1 cellular context compared by ENCODE assay signal in genomic region chr14:24817638-24818053, GRCh38.
TF ChIP-seq lines count a peak whose summit lies in the region.

No MANE protein-coding gene starts in this region.

TF ChIP-seq in HepG2, 621 proteins besides CTCF, POLR2A, EP300 and RAD21 (continued from another document):
- TF ChIP-seq FUBP1 (CRISPR knock-in tag; IDR thresholded peaks at IDR 0.05; ENCODE audit: borderline replicate concordance) (no peak; the same call in 1 of the 2 replicates), ZNF513 (CRISPR knock-in tag; conservative IDR thresholded peaks at IDR 0.05) (no peak), CENPBD1 (CRISPR knock-in tag; IDR thresholded peaks at IDR 0.05; ENCODE audit: borderline replicate concordance, low read depth) (no peak), PHF21A (CRISPR knock-in tag; IDR thresholded peaks at IDR 0.05) (no peak), TGIF2 (CRISPR knock-in tag; IDR thresholded peaks at IDR 0.05) (no peak), TRAFD1 (CRISPR knock-in tag; IDR thresholded peaks at IDR 0.05; ENCODE audit: borderline replicate concordance) (no peak), CEBPG (CRISPR knock-in tag; IDR thresholded peaks at IDR 0.05) (no peak), HNF1B (CRISPR knock-in tag; IDR thresholded peaks at IDR 0.05) (0 out of 2 replicates have a peak, but pooled peaks have one; percentile 51), AHR (CRISPR knock-in tag; IDR thresholded peaks at IDR 0.05) (no peak; the same call in 1 of the 2 replicates), ZNF577 (CRISPR knock-in tag; IDR thresholded peaks at IDR 0.05; ENCODE audit: borderline replicate concordance, low read depth) (peak; percentile 91; the same call in 1 of the 2 replicates), ZNF382 (CRISPR knock-in tag; IDR thresholded peaks at IDR 0.05; ENCODE audit: borderline replicate concordance) (no peak), ATF5 (CRISPR knock-in tag; IDR thresholded peaks at IDR 0.05; ENCODE audit: low read depth) (peak; percentile 79; the same call in 1 of the 2 replicates), ZNF263 (CRISPR knock-in tag; IDR thresholded peaks at IDR 0.05) (0 out of 2 replicates have a peak, but pooled peaks have one; percentile 47), POGK (CRISPR knock-in tag; conservative IDR thresholded peaks at IDR 0.05) (no peak), ARNTL (CRISPR knock-in tag; IDR thresholded peaks at IDR 0.05) (0 out of 2 replicates have a peak, but pooled peaks have one; percentile 15), ZBTB10 (CRISPR knock-in tag; IDR thresholded peaks at IDR 0.05; ENCODE audit: borderline replicate concordance) (no peak), ZNF768 (CRISPR knock-in tag; IDR thresholded peaks at IDR 0.05) (no peak), ZNF547 (CRISPR knock-in tag; IDR thresholded peaks at IDR 0.05) (no peak), ZNF143 (CRISPR knock-in tag; IDR thresholded peaks at IDR 0.05) (no peak), ARNT2 (CRISPR knock-in tag; IDR thresholded peaks at IDR 0.05; ENCODE audit: low read depth) (0 out of 2 replicates have a peak, but pooled peaks have one; percentile 9), SUZ12 (IDR thresholded peaks at IDR 0.05; ENCODE audit: low read depth, low read length) (no peak), XBP1 (CRISPR knock-in tag; IDR thresholded peaks at IDR 0.05) (no peak), MXD3 (CRISPR knock-in tag; IDR thresholded peaks at IDR 0.05) (0 out of 2 replicates have a peak, but pooled peaks have one; percentile 20), KLF15 (CRISPR knock-in tag; IDR thresholded peaks at IDR 0.05; ENCODE audit: borderline replicate concordance) (no peak), ZNF451 (CRISPR knock-in tag; IDR thresholded peaks at IDR 0.05) (no peak), ZSCAN31 (CRISPR knock-in tag; IDR thresholded peaks at IDR 0.05; ENCODE audit: low read depth) (no peak), SMAD1 (CRISPR knock-in tag; IDR thresholded peaks at IDR 0.05; ENCODE audit: borderline replicate concordance, low read depth) (no peak), ZNF207 (IDR thresholded peaks at IDR 0.05; ENCODE audit: borderline replicate concordance) (0 out of 2 replicates have a peak, but pooled peaks have one; percentile 18), ZNF746 (CRISPR knock-in tag; IDR thresholded peaks at IDR 0.05) (no peak), SMYD3 (CRISPR knock-in tag; IDR thresholded peaks at IDR 0.05) (0 out of 2 replicates have a peak, but pooled peaks have one; percentile 35), ERF (CRISPR knock-in tag; IDR thresholded peaks at IDR 0.05) (no peak), ZNF775 (CRISPR knock-in tag; IDR thresholded peaks at IDR 0.05; ENCODE audit: borderline replicate concordance) (peak; percentile 59; the same call in 1 of the 2 replicates), RARA (CRISPR knock-in tag; IDR thresholded peaks at IDR 0.05) (no peak), MEF2D (CRISPR knock-in tag; IDR thresholded peaks at IDR 0.05) (no peak), BRD4 (CRISPR knock-in tag; IDR thresholded peaks at IDR 0.05) (no peak; the same call in 1 of the 2 replicates), UBTF (CRISPR knock-in tag; IDR thresholded peaks at IDR 0.05) (no peak; the same call in 1 of the 2 replicates)
